In the genomic region with DNA sequence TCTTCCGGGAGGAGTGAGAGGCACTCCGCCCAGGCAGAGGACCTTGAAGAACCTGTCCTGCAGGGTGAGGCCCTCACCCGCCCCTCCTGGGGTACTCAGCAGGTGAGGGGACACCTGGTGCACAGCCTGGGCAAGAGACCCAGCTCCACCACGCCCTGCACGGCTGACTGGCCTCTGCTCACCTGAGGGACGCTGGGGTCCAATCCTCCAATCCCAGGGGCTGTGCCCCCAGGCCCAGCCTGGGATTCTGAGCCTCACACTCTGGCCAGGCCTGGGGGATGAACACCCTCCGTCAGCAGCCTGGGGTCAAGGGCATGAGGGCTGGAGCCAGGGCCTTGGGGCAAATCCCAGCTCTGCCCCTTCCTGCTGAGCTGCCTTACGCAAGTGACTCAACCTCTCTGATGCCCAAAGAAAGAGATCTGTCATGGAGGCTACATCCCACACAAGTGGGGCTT, we compare ENCODE assay signal across 22 cellular contexts.
DNase-seq lines count a peak whose midpoint lies in the region; ATAC-seq and TF ChIP-seq lines count a peak whose summit lies in the region.
"Had no signal": no experiment of that assay in that cellular context is flagged by ENCODE, and none has a peak within 500 bp of the region (broad histone marks: within the 10 kb centered on the region; RNA-seq: fewer than 3 reads in every experiment).

No MANE protein-coding gene starts in this region.

- WGBS in body of pancreas, 2 donors: 42 to 70% methylated on average over 3 to 8 of the region's 8 CpGs

- H3K36me3 ChIP-seq in A673 (ENCODE audit: insufficient read depth, low read length, poor library complexity, severe bottlenecking) (no peaks in the 10 kb centered on the region), HEK293 (ENCODE audit: control insufficient read depth in 2 of 2, insufficient read depth in 1 of 2, low read length in 2 of 2) (no peaks in the 10 kb centered on the region), body of pancreas (replicated peaks in 1 of 2; ENCODE audit: insufficient read depth in 1 of 2, low read depth in 2 of 2) (no peaks in the 10 kb centered on the region), mucosa of descending colon (ENCODE audit: low read depth) (no peaks in the 10 kb centered on the region)
- H3K36me3 ChIP-seq: stomach, uterus had no signal

- no peak for TF ChIP-seq POLR2A in body of pancreas (IDR thresholded peaks at IDR 0.05)

- H3K4me1 ChIP-seq in A673 (ENCODE audit: insufficient read depth, low read length, poor library complexity, severe bottlenecking) (peaks cover 3% of the 10 kb centered on the region), HEK293 (ENCODE audit: control insufficient read depth, insufficient read depth, low read length) (no peaks in the 10 kb centered on the region), body of pancreas (peaks cover 6% of the 10 kb centered on the region), mucosa of descending colon (ENCODE audit: low read depth) (peaks cover 15% of the 10 kb centered on the region)
- H3K4me1 ChIP-seq: uterus had no signal

- POLR2A ChIA-PET in A673 (lab: Charles Lee; ENCODE audit: low non-redundant PET) (no interaction called here), HEK293 (lab: Yijun Ruan, JAX) (no interaction called here)

- H3K27ac ChIP-seq in A673 (ENCODE audit: low read depth, low read length, poor library complexity, severe bottlenecking) (peak overlapping the region; percentile 44), HEK293 (ENCODE audit: extremely low read depth, low read depth, low read length) (no peak overlapping the region), body of pancreas (no peak overlapping the region)
- H3K27ac ChIP-seq: stomach, uterus had no signal

- H3K4me3 ChIP-seq in A673 (ENCODE audit: low read depth, low read length, poor library complexity, severe bottlenecking): no peak overlapping the region
- H3K4me3 ChIP-seq in HEK293 (ENCODE audit: low read depth, low read length): no peak overlapping the region
- no peak overlapping the region for H3K4me3 ChIP-seq in body of pancreas
- no peak overlapping the region for H3K4me3 ChIP-seq in mucosa of descending colon
- H3K4me3 ChIP-seq: stomach, uterus had no signal

- H3K9me3 ChIP-seq in A673 (ENCODE audit: low read depth, low read length, poor library complexity, severe bottlenecking) (no peaks in the 10 kb centered on the region), HEK293 (ENCODE audit: control insufficient read depth, insufficient read depth, low read depth, low read length) (no peaks in the 10 kb centered on the region), body of pancreas (no peaks in the 10 kb centered on the region), mucosa of descending colon (no peaks in the 10 kb centered on the region)
- H3K9me3 ChIP-seq: SK-N-SH, stomach, uterus had no signal

- TF ChIP-seq CTCF in A673 (conservative IDR thresholded peaks at IDR 0.05; ENCODE audit: low read depth, low read length) (no peak), HEK293 (tag by site-specific recombination; IDR thresholded peaks at IDR 0.05) (no peak), body of pancreas (IDR thresholded peaks at IDR 0.05) (no peak), mucosa of descending colon (IDR thresholded peaks at IDR 0.05) (no peak)

- no peak for DNase-seq in A673 (ENCODE audit: low spot score)
- DNase-seq in body of pancreas: peak in 1 of 4 donors; percentile 46
- DNase-seq in mucosa of descending colon: peak; percentile 70 to 81 (median 78)
- no peak for DNase-seq in activated CD4-positive, alpha-beta T cell treated with anti-CD3 and anti-CD28 coated beads for 4 hours
- DNase-seq in NCI-H1048 (lab: John Stamatoyannopoulos, UW): no peak
- DNase-seq in SKM-1 (lab: John Stamatoyannopoulos, UW; ENCODE audit: unreplicated experiment): no peak
- DNase-seq: activated B cell treated with CpG ODN at 0.5 μM for 24 hours; activated CD4-positive, alpha-beta T cell treated with anti-CD3 and anti-CD28 coated beads, Interleukin-2, amount 50 U/mL, for 48 hours; activated CD8-positive, alpha-beta memory T cell treated with anti-CD3 and anti-CD28 coated beads, Interleukin-2, amount 50 U/mL, for 48 hours; activated effector memory CD4-positive, alpha-beta T cell treated with Interleukin-2 at 50 U/mL for 16 hours; activated naive CD8-positive, alpha-beta T cell treated with anti-CD3 and anti-CD28 coated beads, Interleukin-2, amount 50 U/mL, for 24 hours; C1 segment of cervical spinal cord; DMS 273 treated with DMSO at 0.1 percent for 48 hours; effector CD8-positive, alpha-beta T cell; hypothalamus; Karpas-422; NCI-H2081 treated with DMSO at 0.1 percent for 48 hours; SK-N-SH; stomach; uterus had no signal

- no TSS peak for BruUV-seq in A673 (replicated peaks; lab: Mats Ljungman, UMichigan)

- ATAC-seq in body of pancreas: peak; percentile 29
- peak; percentile 86 for ATAC-seq in mucosa of descending colon
- ATAC-seq in GM18867 (IDR thresholded peaks at IDR 0.05; ENCODE audit: unreplicated experiment): no peak
- ATAC-seq: activated naive CD8-positive, alpha-beta T cell treated with anti-CD3 and anti-CD28 coated beads, Interleukin-2, amount 50 U/mL, for 24 hours had no signal

- intact Hi-C loops in A673 (cut with micrococcal nuclease; ENCODE audit: unreplicated experiment) (no loop called here), body of pancreas (cut with DNase I) (no loop called here), mucosa of descending colon (cut with DNase I, micrococcal nuclease) (no loop called here)

- H3K27me3 ChIP-seq in A673 (replicated peaks; ENCODE audit: insufficient read depth, low read depth, low read length, poor library complexity) (no peaks in the 10 kb centered on the region), body of pancreas (no peaks in the 10 kb centered on the region)
- H3K27me3 ChIP-seq: stomach, uterus had no signal

- CTCF ChIA-PET in A673 (lab: Charles Lee) (no interaction called here), HEK293 (lab: Yijun Ruan, JAX) (no interaction called here)

TF ChIP-seq in HEK293, 187 proteins besides CTCF, POLR2A, EP300 and RAD21:
- TF ChIP-seq, protein P1, sequence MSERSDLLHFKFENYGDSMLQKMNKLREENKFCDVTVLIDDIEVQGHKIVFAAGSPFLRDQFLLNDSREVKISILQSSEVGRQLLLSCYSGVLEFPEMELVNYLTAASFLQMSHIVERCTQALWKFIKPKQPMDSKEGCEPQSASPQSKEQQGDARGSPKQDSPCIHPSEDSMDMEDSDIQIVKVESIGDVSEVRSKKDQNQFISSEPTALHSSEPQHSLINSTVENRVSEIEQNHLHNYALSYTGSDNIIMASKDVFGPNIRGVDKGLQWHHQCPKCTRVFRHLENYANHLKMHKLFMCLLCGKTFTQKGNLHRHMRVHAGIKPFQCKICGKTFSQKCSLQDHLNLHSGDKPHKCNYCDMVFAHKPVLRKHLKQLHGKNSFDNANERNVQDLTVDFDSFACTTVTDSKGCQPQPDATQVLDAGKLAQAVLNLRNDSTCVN (tag by site-specific recombination; optimal IDR thresholded peaks at IDR 0.05): no peak
- TF ChIP-seq ZNF747 (tag by site-specific recombination; IDR thresholded peaks at IDR 0.05) (no peak), ZNF843 (tag by site-specific recombination; IDR thresholded peaks at IDR 0.05) (no peak), ZNF10 (tag by site-specific recombination; IDR thresholded peaks at IDR 0.05) (peak; percentile 37; the same call in 1 of the 2 replicates)
- TF ChIP-seq, protein P2, sequence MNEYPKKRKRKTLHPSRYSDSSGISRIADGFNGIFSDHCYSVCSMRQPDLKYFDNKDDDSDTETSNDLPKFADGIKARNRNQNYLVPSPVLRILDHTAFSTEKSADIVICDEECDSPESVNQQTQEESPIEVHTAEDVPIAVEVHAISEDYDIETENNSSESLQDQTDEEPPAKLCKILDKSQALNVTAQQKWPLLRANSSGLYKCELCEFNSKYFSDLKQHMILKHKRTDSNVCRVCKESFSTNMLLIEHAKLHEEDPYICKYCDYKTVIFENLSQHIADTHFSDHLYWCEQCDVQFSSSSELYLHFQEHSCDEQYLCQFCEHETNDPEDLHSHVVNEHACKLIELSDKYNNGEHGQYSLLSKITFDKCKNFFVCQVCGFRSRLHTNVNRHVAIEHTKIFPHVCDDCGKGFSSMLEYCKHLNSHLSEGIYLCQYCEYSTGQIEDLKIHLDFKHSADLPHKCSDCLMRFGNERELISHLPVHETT (tag by site-specific recombination; IDR thresholded peaks at IDR 0.05): no peak

Comparison
In these comparisons a context has a peak if more than half of its experiments do, and no peak if none do; other contexts are left out.
1. DNase-seq: peak in mucosa of descending colon (3 of 3); none in A673 (single experiment), activated CD4-positive, alpha-beta T cell treated with anti-CD3 and anti-CD28 coated beads for 4 hours (0 of 2), NCI-H1048 (single experiment) and SKM-1 (single experiment).